Comparison of ENCODE assay signal across 9 cellular contexts in genomic region chr11:110907629-110908028, GRCh38.
A peak's percentile ranks its signal among the peaks of the same experiment; 100 is the strongest.
DNase-seq lines count a peak whose midpoint lies in the region; FAIRE-seq and TF ChIP-seq lines count a peak whose summit lies in the region.
"Had no signal": no experiment of that assay in that cellular context is flagged by ENCODE, and none has a peak within 500 bp of the region (broad histone marks: within the 10 kb centered on the region; RNA-seq: fewer than 3 reads in every experiment).

No MANE protein-coding gene starts in this region.

- peak overlapping the region in 5 of 11 experiments; percentile 6 to 59 (median 46); a peak in 8 of 22 replicates for H3K27ac ChIP-seq in BLaER1 treated with 17β-estradiol and CSF1 and Interleukin-3, amounts not matched to agents 10 nM and 100 nM
- H3K27ac ChIP-seq in RWPE1 = no peak overlapping the region
- H3K27ac ChIP-seq: upper lobe of left lung had no signal

- CTCF ChIA-PET in RWPE1 (lab: Yijun Ruan, JAX) = no interaction called here

- no peak overlapping the region for H3K4me3 Mint-ChIP-seq in nephron progenitor cell

- POLR2A ChIA-PET in RWPE1 (lab: Yijun Ruan, JAX; ENCODE audit: low non-redundant PET) = no interaction called here

- TF ChIP-seq CTCF in RWPE1 (conservative IDR thresholded peaks at IDR 0.05; ENCODE audit: low read depth) (no peak), nephron progenitor cell (IDR thresholded peaks at IDR 0.05) (no peak)

- no peaks in the 10 kb centered on the region for H4K20me1 ChIP-seq in BLaER1 treated with 17β-estradiol and CSF1 and Interleukin-3, amounts not matched to agents 10 nM and 100 nM

- H3K4me1 ChIP-seq in BLaER1 treated with 17β-estradiol and CSF1 and Interleukin-3, amounts not matched to agents 10 nM and 100 nM = peaks cover 13 to 27% (median 19%) of the 10 kb centered on the region in 10 experiments

- H3K9ac ChIP-seq in BLaER1 treated with 17β-estradiol and CSF1 and Interleukin-3, amounts not matched to agents 10 nM and 100 nM = no peak overlapping the region

- DNase-seq in H4 (ENCODE audit: low spot score) (peak; percentile 98), RWPE1 (ENCODE audit: low spot score) (peak; percentile 63), fibroblast of gingiva (ENCODE audit: low read depth) (peak; percentile 77), urothelium cell line (ENCODE audit: low spot score) (peak; percentile 77), NCI-H1436 treated with DMSO at 0.1 percent for 48 hours (lab: John Stamatoyannopoulos, UW) (no peak), nephron progenitor cell (no peak), NCI-H2227 treated with DMSO at 0.1 percent for 48 hours (lab: John Stamatoyannopoulos, UW) (no peak)

- H3K4me2 ChIP-seq in BLaER1 treated with 17β-estradiol and CSF1 and Interleukin-3, amounts not matched to agents 10 nM and 100 nM = peak overlapping the region; percentile 27 to 82 (median 64); a peak in 21 of 22 replicates

- H3K4me3 ChIP-seq in BLaER1 treated with 17β-estradiol and CSF1 and Interleukin-3, amounts not matched to agents 10 nM and 100 nM = no peak overlapping the region
- H3K4me3 ChIP-seq: upper lobe of left lung had no signal

- peaks cover 53% of the 10 kb centered on the region for H3K4me1 Mint-ChIP-seq in nephron progenitor cell

- no peaks in the 10 kb centered on the region for H3K9me3 ChIP-seq in BLaER1 treated with 17β-estradiol and CSF1 and Interleukin-3, amounts not matched to agents 10 nM and 100 nM (replicated peaks in 1 of 11)
- H3K9me3 ChIP-seq: upper lobe of left lung had no signal

- no peaks in the 10 kb centered on the region for H3K9me3 Mint-ChIP-seq in nephron progenitor cell

- H3K27ac Mint-ChIP-seq in nephron progenitor cell = no peak overlapping the region

- no peaks in the 10 kb centered on the region for H3K36me3 ChIP-seq in BLaER1 treated with 17β-estradiol and CSF1 and Interleukin-3, amounts not matched to agents 10 nM and 100 nM
- H3K36me3 ChIP-seq: upper lobe of left lung had no signal

- peaks cover 0 to 19% (median 0%) of the 10 kb centered on the region in 11 experiments; a peak in 3 of 22 replicates for H3K27me3 ChIP-seq in BLaER1 treated with 17β-estradiol and CSF1 and Interleukin-3, amounts not matched to agents 10 nM and 100 nM
- H3K27me3 ChIP-seq: upper lobe of left lung had no signal

- peak; percentile 87 for FAIRE-seq in urothelium cell line (lab: Jason Lieb, UNC)

- no peaks in the 10 kb centered on the region for H3K27me3 Mint-ChIP-seq in nephron progenitor cell (ENCODE audit: low read depth, poor library complexity)

- no peaks in the 10 kb centered on the region for H3K36me3 Mint-ChIP-seq in nephron progenitor cell (ENCODE audit: low read depth)

Comparison
In these comparisons a context has a peak if more than half of its experiments do, and no peak if none do; other contexts are left out.
1. DNase-seq: peak in H4 (single experiment), RWPE1 (single experiment), fibroblast of gingiva (single experiment) and urothelium cell line (single experiment); none in NCI-H1436 treated with DMSO at 0.1 percent for 48 hours (single experiment), nephron progenitor cell (single experiment) and NCI-H2227 treated with DMSO at 0.1 percent for 48 hours (single experiment).